ENCODE assay signal across 12 cellular contexts in genomic region chr21:38303300-38303699, GRCh38. TPM values are rescaled to one million over a fixed set of nuclear protein-coding genes. Genes with fewer than 3 reads are reported as not detected.
DNase-seq lines count a peak whose midpoint lies in the region; ATAC-seq and TF ChIP-seq lines count a peak whose summit lies in the region.
"Had no signal": no experiment of that assay in that cellular context is flagged by ENCODE, and none has a peak within 500 bp of the region (broad histone marks: within the 10 kb centered on the region; RNA-seq: fewer than 3 reads in every experiment).

No MANE protein-coding gene starts in this region.

- H3K9me3 ChIP-seq in prostate gland, result no peaks in the 10 kb centered on the region
- H3K9me3 ChIP-seq: right lobe of liver had no signal

- H3K4me3 ChIP-seq in fibroblast of pulmonary artery (replicated peaks; ENCODE audit: low read depth, low read length), result no peak overlapping the region
- H3K4me3 ChIP-seq in prostate gland, result no peak overlapping the region
- H3K4me3 ChIP-seq: right lobe of liver had no signal

- peak; percentile 76 for DNase-seq in Caki2 (ENCODE audit: low read depth)
- DNase-seq in RWPE1 (ENCODE audit: low spot score), result peak; percentile 75
- peak; percentile 91 for DNase-seq in fibroblast of pulmonary artery (ENCODE audit: low read depth)
- peak; percentile 90 for DNase-seq in prostate gland (ENCODE audit: low spot score)
- no peak for DNase-seq in activated CD8-positive, alpha-beta memory T cell treated with anti-CD3 and anti-CD28 coated beads, Interleukin-2, amount 50 U/mL, for 4 hours
- DNase-seq in iPS-NIHi11 (ENCODE audit: low spot score), result no peak
- DNase-seq in activated gamma-delta T cell (lab: John Stamatoyannopoulos, UW), result no peak
- DNase-seq: activated CD4-positive, alpha-beta T cell treated with anti-CD3 and anti-CD28 coated beads, Interleukin-2, amount 10 ng/mL, durations not matched to agents 24 days and 14 days; CD8-positive, alpha-beta memory T cell; right lobe of liver; SIG-M5 had no signal

- POLR2A ChIA-PET in RWPE1 (lab: Yijun Ruan, JAX; ENCODE audit: low non-redundant PET), result no interaction called here

- WGBS in prostate gland, result 18% methylated on average over 3 of the region's 3 CpGs

- no peaks in the 10 kb centered on the region for H3K27me3 ChIP-seq in prostate gland (replicated peaks; ENCODE audit: insufficient read depth)
- H3K27me3 ChIP-seq: right lobe of liver had no signal

- TF ChIP-seq POLR2A in prostate gland (IDR thresholded peaks at IDR 0.05), result no peak

- no peaks in the 10 kb centered on the region for H3K36me3 ChIP-seq in prostate gland
- H3K36me3 ChIP-seq: right lobe of liver had no signal

- TF ChIP-seq CTCF in RWPE1 (conservative IDR thresholded peaks at IDR 0.05; ENCODE audit: low read depth) (no peak), fibroblast of pulmonary artery (IDR thresholded peaks at IDR 0.05; ENCODE audit: low read length, missing control alignments) (no peak), prostate gland (IDR thresholded peaks at IDR 0.05) (no peak)

- ATAC-seq in GM21515 (IDR thresholded peaks at IDR 0.05; ENCODE audit: unreplicated experiment), result no peak
- ATAC-seq: right lobe of liver had no signal

- CTCF ChIA-PET in RWPE1 (lab: Yijun Ruan, JAX), result interaction anchor here (1.1 kb wide), 1 partner anchor 25 kb away, joined by 3 read pairs; no protein-coding TSS in a partner anchor

- H3K27ac ChIP-seq in RWPE1 (peak overlapping the region; percentile 70; the same call in 1 of the 2 replicates), prostate gland (peak overlapping the region in 1 of 2 donors; percentile 14)
- H3K27ac ChIP-seq: right lobe of liver had no signal

- no peaks in the 10 kb centered on the region for H3K4me1 ChIP-seq in prostate gland (replicated peaks)

- intact Hi-C loops in prostate gland (cut with DNase I), result no loop called here

- in situ Hi-C loops in Caki2 (cut with HindIII; ENCODE audit: low pct_unique_long_range_greater_than_20kb, low sequenced_read_pairs), result loop anchor here (10.0 kb wide), 1 partner anchor 78 kb away; no protein-coding TSS in a partner anchor

RNA-seq across cellular contexts. Expression of gene KCNJ15, which starts 46.5 kb away (rescaled TPM):
- total RNA-seq in Caki2 (2014; rRNA removed; shearing (Covaris generic); ENCODE audit: low replicate concordance), result not detected in 2 replicates
- 1 to 10 TPM; 4.5 to 5.6 TPM for total RNA-seq in prostate gland
- total RNA-seq: CD8-positive, alpha-beta memory T cell had no signal

Comparison
In these comparisons a context has a peak if more than half of its experiments do, and no peak if none do; other contexts are left out.
1. DNase-seq: peak in Caki2 (single experiment), RWPE1 (single experiment), fibroblast of pulmonary artery (single experiment) and prostate gland (single experiment); none in activated CD8-positive, alpha-beta memory T cell treated with anti-CD3 and anti-CD28 coated beads, Interleukin-2, amount 50 U/mL, for 4 hours (single experiment), iPS-NIHi11 (single experiment) and activated gamma-delta T cell (single experiment).